ENCODE assay signal across 22 cellular contexts in the genomic region with DNA sequence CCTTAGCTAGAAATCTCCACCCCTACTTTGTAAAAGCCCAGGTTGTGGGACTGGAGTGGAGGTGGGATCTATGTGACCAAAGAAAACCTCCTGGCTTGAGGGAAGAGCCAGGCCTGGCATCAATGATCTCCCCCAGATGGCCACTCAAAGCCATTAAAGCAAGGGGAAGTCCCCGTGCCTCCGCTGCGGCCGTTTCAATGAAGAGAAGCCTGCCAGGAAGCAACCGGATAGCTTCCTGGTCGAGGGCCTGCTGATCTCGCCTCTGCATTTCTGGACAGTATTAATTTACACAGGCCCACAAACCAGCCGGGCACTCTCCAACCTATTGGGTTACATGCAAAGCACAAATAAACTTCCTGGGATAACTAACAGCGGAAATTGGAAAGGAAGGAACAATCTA.
DNase-seq lines count a peak whose midpoint lies in the region; TF ChIP-seq lines count a peak whose summit lies in the region.
"Had no signal": no experiment of that assay in that cellular context is flagged by ENCODE, and none has a peak within 500 bp of the region (broad histone marks: within the 10 kb centered on the region; RNA-seq: fewer than 3 reads in every experiment).

No MANE protein-coding gene starts in this region.

- no peak for TF ChIP-seq POLR2A in tibial nerve (IDR thresholded peaks at IDR 0.05)

- no peaks in the 10 kb centered on the region for H3K9me2 ChIP-seq in OCI-LY7 (ENCODE audit: insufficient read depth, low read length)

- no peak for TF ChIP-seq EP300 in tibial nerve (IDR thresholded peaks at IDR 0.05)

- H3K9me3 ChIP-seq in AG04450 (ENCODE audit: control insufficient read depth, insufficient read depth, low read length) (no peaks in the 10 kb centered on the region; the same call in 1 of the 2 replicates), neuron (ENCODE audit: low read length) (no peaks in the 10 kb centered on the region), tibial nerve (no peaks in the 10 kb centered on the region), OCI-LY7 (ENCODE audit: low read length) (no peaks in the 10 kb centered on the region)
- H3K9me3 ChIP-seq: HAP-1, sigmoid colon had no signal

- H3K4me1 ChIP-seq in neuron (ENCODE audit: insufficient read depth, low read length) (no peaks in the 10 kb centered on the region), tibial nerve (no peaks in the 10 kb centered on the region), OCI-LY7 (ENCODE audit: insufficient read depth, low read length, poor library complexity, severe bottlenecking) (no peaks in the 10 kb centered on the region)
- H3K4me1 ChIP-seq: BLaER1 treated with 17β-estradiol and CSF1 and Interleukin-3, amounts not matched to agents 10 nM and 100 nM; HAP-1; sigmoid colon had no signal

- H3K27me3 ChIP-seq in AG04450 (ENCODE audit: control insufficient read depth, insufficient read depth, low read length) (no peaks in the 10 kb centered on the region), neuron (ENCODE audit: insufficient read depth, low read length) (no peaks in the 10 kb centered on the region), tibial nerve (no peaks in the 10 kb centered on the region)
- H3K27me3 ChIP-seq: BLaER1 treated with 17β-estradiol and CSF1 and Interleukin-3, amounts not matched to agents 10 nM and 100 nM; foreskin keratinocyte had no signal

- peak overlapping the region; percentile 17 for H2AFZ ChIP-seq in neuron (ENCODE audit: low read depth, low read length)
- no peak overlapping the region for H2AFZ ChIP-seq in OCI-LY7 (ENCODE audit: low read length)

- H3K4me3 ChIP-seq in AG04450 (ENCODE audit: low read depth, low read length) (no peak overlapping the region), coronary artery (no peak overlapping the region), neuron (ENCODE audit: low read length) (no peak overlapping the region), tibial nerve (no peak overlapping the region), OCI-LY7 (ENCODE audit: low read depth, low read length, poor library complexity, severe bottlenecking) (no peak overlapping the region)
- H3K4me3 ChIP-seq: BLaER1 treated with 17β-estradiol and CSF1 and Interleukin-3, amounts not matched to agents 10 nM and 100 nM; HAP-1; K562; sigmoid colon had no signal

- intact Hi-C loops in OCI-LY7 (cut with micrococcal nuclease; ENCODE audit: unreplicated experiment), result no loop called here

- H3K27ac ChIP-seq in AG04450 (ENCODE audit: low read depth, low read length), result peak overlapping the region; percentile 21
- H3K27ac ChIP-seq in coronary artery, result no peak overlapping the region
- H3K27ac ChIP-seq in tibial nerve, result no peak overlapping the region
- H3K27ac ChIP-seq in OCI-LY7 (ENCODE audit: low read depth, low read length, poor library complexity, severe bottlenecking), result no peak overlapping the region
- H3K27ac ChIP-seq: BLaER1 treated with 17β-estradiol and CSF1 and Interleukin-3, amounts not matched to agents 10 nM and 100 nM; foreskin keratinocyte; sigmoid colon had no signal

- POLR2A ChIA-PET in AG04450 (lab: Yijun Ruan, JAX), result no interaction called here
- POLR2A ChIA-PET in HEK293T (lab: Yijun Ruan, JAX), result no interaction called here
- POLR2A ChIA-PET in OCI-LY7 (lab: Charles Lee), result no interaction called here

- no peak overlapping the region for H3K4me2 ChIP-seq in OCI-LY7 (ENCODE audit: low read length)
- H3K4me2 ChIP-seq: BLaER1 treated with 17β-estradiol and CSF1 and Interleukin-3, amounts not matched to agents 10 nM and 100 nM had no signal

- no TSS peak for BruUV-seq in OCI-LY7 (replicated peaks; lab: Mats Ljungman, UMichigan)

- DNase-seq in AG04450 (ENCODE audit: low read depth, low spot score), result no peak
- DNase-seq in HEK293T (ENCODE audit: extremely low spot score), result peak; percentile 34
- DNase-seq in coronary artery (ENCODE audit: low spot score), result peak; percentile 58
- DNase-seq in hypothalamus (lab: John Stamatoyannopoulos, UW), result no peak
- no peak for DNase-seq in tibial nerve (ENCODE audit: low spot score in 2 of 2)
- DNase-seq in OCI-LY7 (ENCODE audit: low spot score), result no peak
- no peak for DNase-seq in DMS79 (lab: John Stamatoyannopoulos, UW)
- DNase-seq: activated CD4-positive, alpha-beta T cell treated with anti-CD3 and anti-CD28 coated beads for 36 hours; activated gamma-delta T cell; activated T-cell treated with anti-CD3 and anti-CD28 coated beads, Interleukin-2, amount 50 U/mL, for 1 hour; EL; foreskin keratinocyte; NCI-H1436 treated with DMSO at 0.1 percent for 48 hours; NCI-H2171; posterior cingulate gyrus; sigmoid colon; stimulated activated CD8-positive, alpha-beta memory T cell treated with anti-CD3 and anti-CD28 coated beads, Interleukin-4, amount 100 ng/mL, for 48 hours; T-helper 2 cell had no signal

- H3K36me3 ChIP-seq in neuron (ENCODE audit: insufficient read depth, low read length), result no peaks in the 10 kb centered on the region
- no peaks in the 10 kb centered on the region for H3K36me3 ChIP-seq in tibial nerve
- no peaks in the 10 kb centered on the region for H3K36me3 ChIP-seq in OCI-LY7 (ENCODE audit: insufficient read depth, low read length)
- H3K36me3 ChIP-seq: BLaER1 treated with 17β-estradiol and CSF1 and Interleukin-3, amounts not matched to agents 10 nM and 100 nM; HAP-1; sigmoid colon had no signal

- H4K20me1 ChIP-seq in OCI-LY7 (ENCODE audit: insufficient read depth, low read length), result no peaks in the 10 kb centered on the region
- H4K20me1 ChIP-seq: BLaER1 treated with 17β-estradiol and CSF1 and Interleukin-3, amounts not matched to agents 10 nM and 100 nM had no signal

- TF ChIP-seq CTCF in AG04450 (IDR thresholded peaks at IDR 0.05; ENCODE audit: low read depth, low read length) (no peak), coronary artery (IDR thresholded peaks at IDR 0.05) (no peak), tibial nerve (IDR thresholded peaks at IDR 0.05) (no peak), OCI-LY7 (conservative IDR thresholded peaks at IDR 0.05; ENCODE audit: low read length) (no peak)

- 31 to 41% methylated on average over 9 of the region's 9 CpGs for WGBS in tibial nerve, 2 donors

- CTCF ChIA-PET in AG04450 (lab: Charles Lee) (no interaction called here), HEK293T (lab: Yijun Ruan, JAX) (interaction anchor here (1.3 kb wide), 1 partner anchor 18 kb away, joined by 3 read pairs; no protein-coding TSS in a partner anchor), OCI-LY7 (lab: Charles Lee; ENCODE audit: unreplicated experiment) (no interaction called here)

- H3K79me2 ChIP-seq in OCI-LY7 (ENCODE audit: insufficient read depth, low read depth, low read length), result no peaks in the 10 kb centered on the region

TF ChIP-seq in HEK293T, 16 proteins besides CTCF, POLR2A, EP300 and RAD21:
- TF ChIP-seq BHLHE40 (IDR thresholded peaks at IDR 0.05; ENCODE audit: borderline replicate concordance), result no peak
- TF ChIP-seq LEF1 (IDR thresholded peaks at IDR 0.05; ENCODE audit: borderline replicate concordance), result no peak
- no peak for TF ChIP-seq ZNF384 (IDR thresholded peaks at IDR 0.05)

Comparison
In these comparisons a context has a peak if more than half of its experiments do, and no peak if none do; other contexts are left out.
1. DNase-seq: peak in HEK293T (single experiment) and coronary artery (single experiment); none in AG04450 (single experiment), hypothalamus (0 of 51), tibial nerve (0 of 2), OCI-LY7 (single experiment) and DMS79 (single experiment).